In the genomic region with DNA sequence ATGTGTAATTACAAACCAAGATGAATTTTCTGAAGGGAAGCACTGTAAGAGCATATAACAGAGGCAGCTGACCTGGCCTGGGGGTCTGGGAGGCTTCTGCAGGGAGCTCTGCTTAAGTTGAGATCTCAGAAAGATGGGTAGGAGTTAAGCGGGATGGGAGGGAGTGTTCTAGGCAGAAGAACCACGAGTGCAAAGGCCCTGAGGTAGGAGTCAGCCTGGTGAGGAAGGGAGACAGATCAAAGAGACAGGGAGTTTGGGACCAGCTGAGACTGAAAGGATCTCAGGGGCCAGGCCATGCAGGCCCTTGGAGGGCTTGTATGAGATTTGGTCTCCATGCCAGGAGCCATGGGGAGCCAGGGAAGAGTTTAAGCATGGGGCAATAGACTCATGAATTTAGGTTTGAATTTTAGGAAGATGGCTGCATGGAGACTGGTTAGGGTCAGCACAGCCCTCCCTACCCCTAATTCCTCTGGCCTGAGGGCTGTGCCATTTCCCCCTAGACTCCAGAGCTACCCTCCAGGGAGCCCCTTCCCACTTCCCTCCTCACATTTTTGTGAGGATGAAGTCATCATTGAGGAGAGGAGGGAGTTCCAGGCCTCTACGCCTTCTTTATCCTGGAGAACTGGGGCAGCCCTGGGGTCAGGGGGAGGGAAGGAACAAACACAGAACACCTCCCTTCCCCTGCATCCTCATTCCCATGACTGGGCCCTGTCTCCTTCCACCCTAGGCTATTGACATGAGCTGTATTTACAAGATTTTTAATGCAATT, we compare ENCODE assay signal across 1 cellular context.
TF ChIP-seq lines count a peak whose summit lies in the region.

No MANE protein-coding gene starts in this region.

TF ChIP-seq in K562, 482 proteins besides CTCF, POLR2A, EP300 and RAD21:
- TF ChIP-seq ZNF134 (CRISPR knock-in tag; conservative IDR thresholded peaks at IDR 0.05) (no peak), RBM25 (IDR thresholded peaks at IDR 0.05; ENCODE audit: low read depth, low read length, severe bottlenecking) (peak; percentile 11), ZNF212 (CRISPR knock-in tag; IDR thresholded peaks at IDR 0.05) (no peak), RERE (CRISPR knock-in tag; IDR thresholded peaks at IDR 0.05; ENCODE audit: borderline replicate concordance) (no peak), LARP7 (IDR thresholded peaks at IDR 0.05) (no peak), NFIC (IDR thresholded peaks at IDR 0.05) (no peak)
- TF ChIP-seq, protein P1, sequence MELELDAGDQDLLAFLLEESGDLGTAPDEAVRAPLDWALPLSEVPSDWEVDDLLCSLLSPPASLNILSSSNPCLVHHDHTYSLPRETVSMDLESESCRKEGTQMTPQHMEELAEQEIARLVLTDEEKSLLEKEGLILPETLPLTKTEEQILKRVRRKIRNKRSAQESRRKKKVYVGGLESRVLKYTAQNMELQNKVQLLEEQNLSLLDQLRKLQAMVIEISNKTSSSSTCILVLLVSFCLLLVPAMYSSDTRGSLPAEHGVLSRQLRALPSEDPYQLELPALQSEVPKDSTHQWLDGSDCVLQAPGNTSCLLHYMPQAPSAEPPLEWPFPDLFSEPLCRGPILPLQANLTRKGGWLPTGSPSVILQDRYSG (tag; conservative IDR thresholded peaks at IDR 0.05; ENCODE audit: low read depth): no peak
